In the genomic region with DNA sequence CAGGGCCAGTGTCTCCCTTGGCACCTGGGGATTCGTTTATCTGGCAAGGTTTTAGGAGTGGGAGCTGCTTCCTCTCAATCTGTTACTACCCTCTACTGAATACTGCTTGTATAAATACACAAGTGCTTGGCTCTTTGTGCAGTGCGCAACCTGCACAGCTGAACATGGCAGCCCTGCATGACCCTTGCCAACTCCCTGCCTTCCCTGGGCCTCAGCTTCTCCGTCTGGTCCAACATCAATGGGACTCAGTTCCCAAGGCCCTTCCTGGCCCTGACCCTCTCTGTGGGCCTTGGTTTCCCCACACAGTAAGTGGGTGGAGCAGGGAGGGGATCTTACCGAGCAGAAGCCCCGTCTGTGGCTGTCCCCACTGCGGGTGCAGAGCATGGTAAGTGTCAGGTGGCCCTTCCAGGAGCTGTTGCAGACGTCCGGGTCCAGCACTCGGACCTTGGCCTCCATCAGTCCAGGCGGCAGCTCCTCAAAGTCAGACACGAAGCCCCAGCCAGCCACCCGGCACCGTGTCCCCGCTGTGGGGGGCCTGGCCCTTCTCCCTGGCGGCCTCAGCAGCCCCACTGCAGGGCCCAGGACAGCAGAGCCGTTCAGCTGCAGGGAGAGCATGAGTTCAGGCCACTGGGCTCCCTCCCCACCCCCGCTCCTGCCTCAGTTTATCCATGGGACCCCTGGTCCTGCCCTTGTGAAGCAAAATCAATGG, we compare ENCODE assay signal across 2 cellular contexts.
TF ChIP-seq lines count a peak whose summit lies in the region.

No MANE protein-coding gene starts in this region.

TF ChIP-seq in A549, 52 proteins besides CTCF, POLR2A, EP300 and RAD21:
- TF ChIP-seq POLR2AphosphoS2 (conservative IDR thresholded peaks at IDR 0.05; ENCODE audit: low read length) (no peak), SMC3 (IDR thresholded peaks at IDR 0.05) (no peak), ZFP36 (IDR thresholded peaks at IDR 0.05; ENCODE audit: borderline replicate concordance, partially characterized antibody) (no peak), NPAS2 (CRISPR knock-in tag; IDR thresholded peaks at IDR 0.05; ENCODE audit: borderline replicate concordance) (no peak), EHMT2 (IDR thresholded peaks at IDR 0.05; ENCODE audit: low read depth) (no peak), KDM1A (IDR thresholded peaks at IDR 0.05; ENCODE audit: low read depth) (no peak), NR3C1 (IDR thresholded peaks at IDR 0.05) (no peak), ZNF302 (CRISPR knock-in tag; IDR thresholded peaks at IDR 0.05) (no peak)
- TF ChIP-seq, protein P1, sequence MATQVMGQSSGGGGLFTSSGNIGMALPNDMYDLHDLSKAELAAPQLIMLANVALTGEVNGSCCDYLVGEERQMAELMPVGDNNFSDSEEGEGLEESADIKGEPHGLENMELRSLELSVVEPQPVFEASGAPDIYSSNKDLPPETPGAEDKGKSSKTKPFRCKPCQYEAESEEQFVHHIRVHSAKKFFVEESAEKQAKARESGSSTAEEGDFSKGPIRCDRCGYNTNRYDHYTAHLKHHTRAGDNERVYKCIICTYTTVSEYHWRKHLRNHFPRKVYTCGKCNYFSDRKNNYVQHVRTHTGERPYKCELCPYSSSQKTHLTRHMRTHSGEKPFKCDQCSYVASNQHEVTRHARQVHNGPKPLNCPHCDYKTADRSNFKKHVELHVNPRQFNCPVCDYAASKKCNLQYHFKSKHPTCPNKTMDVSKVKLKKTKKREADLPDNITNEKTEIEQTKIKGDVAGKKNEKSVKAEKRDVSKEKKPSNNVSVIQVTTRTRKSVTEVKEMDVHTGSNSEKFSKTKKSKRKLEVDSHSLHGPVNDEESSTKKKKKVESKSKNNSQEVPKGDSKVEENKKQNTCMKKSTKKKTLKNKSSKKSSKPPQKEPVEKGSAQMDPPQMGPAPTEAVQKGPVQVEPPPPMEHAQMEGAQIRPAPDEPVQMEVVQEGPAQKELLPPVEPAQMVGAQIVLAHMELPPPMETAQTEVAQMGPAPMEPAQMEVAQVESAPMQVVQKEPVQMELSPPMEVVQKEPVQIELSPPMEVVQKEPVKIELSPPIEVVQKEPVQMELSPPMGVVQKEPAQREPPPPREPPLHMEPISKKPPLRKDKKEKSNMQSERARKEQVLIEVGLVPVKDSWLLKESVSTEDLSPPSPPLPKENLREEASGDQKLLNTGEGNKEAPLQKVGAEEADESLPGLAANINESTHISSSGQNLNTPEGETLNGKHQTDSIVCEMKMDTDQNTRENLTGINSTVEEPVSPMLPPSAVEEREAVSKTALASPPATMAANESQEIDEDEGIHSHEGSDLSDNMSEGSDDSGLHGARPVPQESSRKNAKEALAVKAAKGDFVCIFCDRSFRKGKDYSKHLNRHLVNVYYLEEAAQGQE (IDR thresholded peaks at IDR 0.05): no peak
- TF ChIP-seq, protein P2, sequence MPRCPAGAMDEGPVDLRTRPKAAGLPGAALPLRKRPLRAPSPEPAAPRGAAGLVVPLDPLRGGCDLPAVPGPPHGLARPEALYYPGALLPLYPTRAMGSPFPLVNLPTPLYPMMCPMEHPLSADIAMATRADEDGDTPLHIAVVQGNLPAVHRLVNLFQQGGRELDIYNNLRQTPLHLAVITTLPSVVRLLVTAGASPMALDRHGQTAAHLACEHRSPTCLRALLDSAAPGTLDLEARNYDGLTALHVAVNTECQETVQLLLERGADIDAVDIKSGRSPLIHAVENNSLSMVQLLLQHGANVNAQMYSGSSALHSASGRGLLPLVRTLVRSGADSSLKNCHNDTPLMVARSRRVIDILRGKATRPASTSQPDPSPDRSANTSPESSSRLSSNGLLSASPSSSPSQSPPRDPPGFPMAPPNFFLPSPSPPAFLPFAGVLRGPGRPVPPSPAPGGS (IDR thresholded peaks at IDR 0.05): no peak
- TF ChIP-seq, protein P3, sequence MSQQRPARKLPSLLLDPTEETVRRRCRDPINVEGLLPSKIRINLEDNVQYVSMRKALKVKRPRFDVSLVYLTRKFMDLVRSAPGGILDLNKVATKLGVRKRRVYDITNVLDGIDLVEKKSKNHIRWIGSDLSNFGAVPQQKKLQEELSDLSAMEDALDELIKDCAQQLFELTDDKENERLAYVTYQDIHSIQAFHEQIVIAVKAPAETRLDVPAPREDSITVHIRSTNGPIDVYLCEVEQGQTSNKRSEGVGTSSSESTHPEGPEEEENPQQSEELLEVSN (IDR thresholded peaks at IDR 0.05; ENCODE audit: borderline replicate concordance, low read depth): no peak
- TF ChIP-seq, protein P4, sequence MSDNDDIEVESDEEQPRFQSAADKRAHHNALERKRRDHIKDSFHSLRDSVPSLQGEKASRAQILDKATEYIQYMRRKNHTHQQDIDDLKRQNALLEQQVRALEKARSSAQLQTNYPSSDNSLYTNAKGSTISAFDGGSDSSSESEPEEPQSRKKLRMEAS (IDR thresholded peaks at IDR 0.05): no peak
- TF ChIP-seq, protein P5, sequence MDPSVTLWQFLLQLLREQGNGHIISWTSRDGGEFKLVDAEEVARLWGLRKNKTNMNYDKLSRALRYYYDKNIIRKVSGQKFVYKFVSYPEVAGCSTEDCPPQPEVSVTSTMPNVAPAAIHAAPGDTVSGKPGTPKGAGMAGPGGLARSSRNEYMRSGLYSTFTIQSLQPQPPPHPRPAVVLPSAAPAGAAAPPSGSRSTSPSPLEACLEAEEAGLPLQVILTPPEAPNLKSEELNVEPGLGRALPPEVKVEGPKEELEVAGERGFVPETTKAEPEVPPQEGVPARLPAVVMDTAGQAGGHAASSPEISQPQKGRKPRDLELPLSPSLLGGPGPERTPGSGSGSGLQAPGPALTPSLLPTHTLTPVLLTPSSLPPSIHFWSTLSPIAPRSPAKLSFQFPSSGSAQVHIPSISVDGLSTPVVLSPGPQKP (IDR thresholded peaks at IDR 0.05; ENCODE audit: low read depth, low read length): no peak

TF ChIP-seq in H1, 55 proteins besides CTCF, POLR2A, EP300 and RAD21:
- TF ChIP-seq SIN3A (conservative IDR thresholded peaks at IDR 0.05 in 1 of 2, IDR thresholded peaks at IDR 0.05 in 1 of 2; ENCODE audit: low read depth in 1 of 2, low read length in 2 of 2) (no peak), KDM4A (IDR thresholded peaks at IDR 0.05; ENCODE audit: low read depth, low read length, severe bottlenecking) (no peak), TEAD4 (IDR thresholded peaks at IDR 0.05; ENCODE audit: low read depth, low read length) (no peak), SUZ12 (IDR thresholded peaks at IDR 0.05; ENCODE audit: low read length) (no peak), SIRT6 (IDR thresholded peaks at IDR 0.05; ENCODE audit: low read length) (no peak), POU5F1 (IDR thresholded peaks at IDR 0.05; ENCODE audit: low read depth, low read length) (no peak), PHF8 (conservative IDR thresholded peaks at IDR 0.05; ENCODE audit: low read depth, low read length) (no peak), CHD1 (IDR thresholded peaks at IDR 0.05; ENCODE audit: low read depth, low read length) (no peak)
